8 cellular contexts compared by ENCODE assay signal in genomic region chr4:70703695-70704332, GRCh38. TPM values are rescaled to one million over a fixed set of nuclear protein-coding genes. Genes with fewer than 3 reads are reported as not detected.
A peak's percentile ranks its signal among the peaks of the same experiment; 100 is the strongest.
DNase-seq lines count a peak whose midpoint lies in the region; ATAC-seq, FAIRE-seq and TF ChIP-seq lines count a peak whose summit lies in the region.

No MANE protein-coding gene starts in this region.

- POLR2A ChIA-PET in K562 (lab: Yijun Ruan, JAX), result interaction anchor here (0.6 to 3.5 kb wide), 12 partner anchors 9 to 315 kb away, joined by 3 to 17 read pairs (median 3); partner anchors contain the start of genes GRSF1 and UTP3

- FAIRE-seq in K562 (lab: Jason Lieb, UNC), result peak; percentile 15

- CTCF ChIA-PET in K562 (lab: Yijun Ruan, JAX; ENCODE audit: low intra/inter-chr PET ratio), result interaction anchor here (0.7 to 1.2 kb wide), 2 partner anchors 9 to 103 kb away, joined by 3 to 4 read pairs; no protein-coding TSS in a partner anchor

- TF ChIP-seq RAD21 in K562 (CRISPR knock-in tag; conservative IDR thresholded peaks at IDR 0.05 in 1 of 2, IDR thresholded peaks at IDR 0.05 in 1 of 2), result no peak

- H3K27me3 Mint-ChIP-seq in stimulated activated naive CD8-positive, alpha-beta T cell treated with anti-CD3 and anti-CD28 coated beads, Interleukin-15, Interleukin-2, amounts not matched to agents 100 ng/mL and 50 ng/mL, for 24 hours, result no peaks in the 10 kb centered on the region

- peak overlapping the region; percentile 81 for H3K4me2 ChIP-seq in K562 (ENCODE audit: insufficient read depth, low read length)

- ATAC-seq in K562 (no peak), GM19023 (IDR thresholded peaks at IDR 0.05; ENCODE audit: unreplicated experiment) (no peak)

- H3K27ac Mint-ChIP-seq in stimulated activated naive CD8-positive, alpha-beta T cell treated with anti-CD3 and anti-CD28 coated beads, Interleukin-15, Interleukin-2, amounts not matched to agents 100 ng/mL and 50 ng/mL, for 24 hours, result peak overlapping the region; percentile 89

- H3K9me3 Mint-ChIP-seq in stimulated activated naive CD8-positive, alpha-beta T cell treated with anti-CD3 and anti-CD28 coated beads, Interleukin-15, Interleukin-2, amounts not matched to agents 100 ng/mL and 50 ng/mL, for 24 hours, result no peaks in the 10 kb centered on the region

- H3K4me1 ChIP-seq in K562 (replicated peaks in 1 of 2; ENCODE audit: control insufficient read depth in 2 of 2, insufficient read depth in 2 of 2, low read length in 2 of 2), result peaks cover 15% of the 10 kb centered on the region in 2 experiments; a peak in 4 of 5 replicates

- in situ Hi-C loops in ACHN (cut with HindIII; ENCODE audit: low pct_ligation_motif_present, low pct_unique_long_range_greater_than_20kb, low sequenced_read_pairs), result no loop called here
- in situ Hi-C loops in GM13977 (cut with MboI; ENCODE audit: low pct_unique_long_range_greater_than_20kb, low sequenced_read_pairs, unreplicated experiment), result no loop called here
- in situ Hi-C loops in K562 (cut with MboI), result no loop called here

- peak; percentile 54 for DNase-seq in ACHN
- DNase-seq in GM13977 (ENCODE audit: low spot score), result peak; percentile 20
- peak; percentile 32 for DNase-seq in NCI-H345 (lab: John Stamatoyannopoulos, UW)
- DNase-seq in K562 (ENCODE audit: extremely low read depth in 1 of 4, low spot score in 3 of 4), result peak in 1 of 4 experiments; percentile 31
- DNase-seq in kidney tubule cell (ENCODE audit: low spot score), result peak; percentile 79
- no peak for DNase-seq in stimulated activated CD8-positive, alpha-beta memory T cell treated with anti-CD3 and anti-CD28 coated beads, Interleukin-4, amount 100 ng/mL, for 48 hours

- intact Hi-C loops in K562 (cut with micrococcal nuclease), result loop anchor here (2.0 to 10.0 kb wide), 3 partner anchors 52 to 291 kb away; partner anchors contain the start of genes DCK and GRSF1

- H3K9me1 ChIP-seq in K562 (ENCODE audit: control insufficient read depth, insufficient read depth, low read length), result no peaks in the 10 kb centered on the region

- H3K27me3 ChIP-seq in K562 (ENCODE audit: control insufficient read depth in 2 of 2, insufficient read depth in 2 of 2, low read length in 2 of 2), result no peaks in the 10 kb centered on the region

- H3K4me3 Mint-ChIP-seq in stimulated activated naive CD8-positive, alpha-beta T cell treated with anti-CD3 and anti-CD28 coated beads, Interleukin-15, Interleukin-2, amounts not matched to agents 100 ng/mL and 50 ng/mL, for 24 hours, result peak overlapping the region; percentile 88

- H3K27ac ChIP-seq in K562 (ENCODE audit: extremely low read depth, low read depth, low read length), result peak overlapping the region; percentile 85

- H3K9me3 ChIP-seq in K562 (replicated peaks; ENCODE audit: control insufficient read depth, insufficient read depth, low read depth, low read length), result no peaks in the 10 kb centered on the region

- H3K4me1 Mint-ChIP-seq in stimulated activated naive CD8-positive, alpha-beta T cell treated with anti-CD3 and anti-CD28 coated beads, Interleukin-15, Interleukin-2, amounts not matched to agents 100 ng/mL and 50 ng/mL, for 24 hours (ENCODE audit: low read depth), result peaks cover 26% of the 10 kb centered on the region

- no peak for TF ChIP-seq POLR2A in K562 (conservative IDR thresholded peaks at IDR 0.05)

- WGBS in K562 (ENCODE audit: insufficient coverage, low coverage, missing lambda C conversion rate), result 26% methylated on average over 14 of the region's 14 CpGs

- peak overlapping the region; percentile 79 for H3K4me3 ChIP-seq in K562

- H4K20me1 ChIP-seq in K562 (replicated peaks; ENCODE audit: control insufficient read depth, insufficient read depth, low read length), result no peaks in the 10 kb centered on the region

- H2AFZ ChIP-seq in K562 (ENCODE audit: low read depth, low read length), result peak overlapping the region; percentile 98

- TF ChIP-seq CTCF in GM13977 (IDR thresholded peaks at IDR 0.05; ENCODE audit: extremely low read depth, insufficient read depth, missing control alignments) (no peak), K562 (IDR thresholded peaks at IDR 0.05 in 2 of 3, conservative IDR thresholded peaks at IDR 0.05 in 1 of 3; ENCODE audit: insufficient read depth in 2 of 3, low read depth in 1 of 3, low read length in 3 of 3) (no peak)

- no peaks in the 10 kb centered on the region for H3K36me3 Mint-ChIP-seq in stimulated activated naive CD8-positive, alpha-beta T cell treated with anti-CD3 and anti-CD28 coated beads, Interleukin-15, Interleukin-2, amounts not matched to agents 100 ng/mL and 50 ng/mL, for 24 hours (ENCODE audit: low read depth)

- TF ChIP-seq EP300 in K562 (IDR thresholded peaks at IDR 0.05; ENCODE audit: low read length), result no peak

- H3K79me2 ChIP-seq in K562 (ENCODE audit: control insufficient read depth, insufficient read depth, low read length), result peaks cover 23% of the 10 kb centered on the region

- TSS peak; percentile 93 for BruUV-seq in K562 (replicated peaks; lab: Mats Ljungman, UMichigan)

- peak overlapping the region; percentile 79 to 94; a peak in 3 of 4 replicates for H3K9ac ChIP-seq in K562 (ENCODE audit: insufficient read depth in 1 of 2, low read depth in 2 of 2, low read length in 2 of 2)

- no peaks in the 10 kb centered on the region for H3K36me3 ChIP-seq in K562 (ENCODE audit: control insufficient read depth, insufficient read depth, low read length)

RNA-seq across cellular contexts. Expression of gene UTP3, which starts 15.5 kb away (rescaled TPM):
- total RNA-seq in K562 (2011; cell fraction: chromatin; rRNA removed; ENCODE audit: low replicate concordance), result 6.4 and 21.4 TPM in 2 replicates
- total RNA-seq in K562 (2011; cell fraction: nucleolus; rRNA removed), result 6.3 and 6.5 TPM in 2 replicates
- 10.2 and 12.8 TPM in 2 replicates for total RNA-seq in K562 (2011; cell fraction: nucleoplasm; rRNA removed)
- total RNA-seq in K562 (2014; rRNA removed), result 32.2 and 34.0 TPM in 2 replicates
- total RNA-seq in K562 (2014; rRNA removed; fragmentation: Illumina TruSeq; extraction: Trizol), result 34.5 and 35.0 TPM in 2 replicates
- 30.6 and 32.4 TPM in 2 replicates for total RNA-seq in K562 (2015; rRNA removed; fragmentation: Illumina TruSeq; extraction: Trizol)
- total RNA-seq in K562 (2021), result 33.4 and 38.8 TPM in 2 replicates
- polyA plus RNA-seq in K562 (2011; rRNA removed), result 17.2 and 30.9 TPM in 2 replicates
- 12.1 and 15.7 TPM in 2 replicates for polyA plus RNA-seq in K562 (2011; cell fraction: cytosol; rRNA removed)
- polyA plus RNA-seq in K562 (2011; cell fraction: nucleus; rRNA removed), result 7.1 and 7.7 TPM in 2 replicates
- 35.7 and 50.1 TPM in 2 replicates for polyA plus RNA-seq in K562 (2012)
- 59.1 and 69.3 TPM in 2 replicates for polyA plus RNA-seq in K562 (2014; fragmentation: Illumina TruSeq; extraction: Trizol)
- 10 to 100 TPM; 11.9 to 12.4 TPM for polyA plus RNA-seq in K562 (2014; fragmentation: Nextera tagmentation; extraction: Ambion mirVana)
- polyA plus RNA-seq in K562 (2014; rRNA removed), result 54.6 and 64.8 TPM in 2 replicates
- 12.6 and 17.2 TPM in 2 replicates for polyA minus RNA-seq in K562 (2011; rRNA and poly(A)+ RNA removed)
- 6.4 and 9.3 TPM in 2 replicates for polyA minus RNA-seq in K562 (2011; cell fraction: cytosol; rRNA and poly(A)+ RNA removed)
- 4.4 and 8.4 TPM in 2 replicates for polyA minus RNA-seq in K562 (2011; cell fraction: nucleus; rRNA and poly(A)+ RNA removed)

RNA-seq across cellular contexts. Expression of gene RUFY3, which starts 17.9 kb away (rescaled TPM):
- 17.6 and 69.3 TPM in 2 replicates for total RNA-seq in K562 (2011; cell fraction: chromatin; rRNA removed; ENCODE audit: low replicate concordance)
- 10.0 and 18.6 TPM in 2 replicates for total RNA-seq in K562 (2011; cell fraction: nucleolus; rRNA removed)
- total RNA-seq in K562 (2011; cell fraction: nucleoplasm; rRNA removed), result 28.0 and 44.3 TPM in 2 replicates
- total RNA-seq in K562 (2014; rRNA removed), result 20.0 and 22.2 TPM in 2 replicates
- total RNA-seq in K562 (2014; rRNA removed; fragmentation: Illumina TruSeq; extraction: Trizol), result 28.1 and 30.8 TPM in 2 replicates
- 25.0 and 25.3 TPM in 2 replicates for total RNA-seq in K562 (2015; rRNA removed; fragmentation: Illumina TruSeq; extraction: Trizol)
- total RNA-seq in K562 (2021), result 24.0 and 31.1 TPM in 2 replicates
- polyA plus RNA-seq in K562 (2011; rRNA removed), result 18.2 and 21.5 TPM in 2 replicates
- polyA plus RNA-seq in K562 (2011; cell fraction: cytosol; rRNA removed), result 4.5 and 4.7 TPM in 2 replicates
- polyA plus RNA-seq in K562 (2011; cell fraction: nucleus; rRNA removed), result 28.3 and 29.4 TPM in 2 replicates
- polyA plus RNA-seq in K562 (2012), result 11.2 and 23.7 TPM in 2 replicates
- 16.0 and 18.6 TPM in 2 replicates for polyA plus RNA-seq in K562 (2014; fragmentation: Illumina TruSeq; extraction: Trizol)
- polyA plus RNA-seq in K562 (2014; fragmentation: Nextera tagmentation; extraction: Ambion mirVana), result 1 to 10 TPM; 4.2 to 4.5 TPM
- polyA plus RNA-seq in K562 (2014; rRNA removed), result 15.1 and 15.4 TPM in 2 replicates
- 19.9 and 21.8 TPM in 2 replicates for polyA minus RNA-seq in K562 (2011; rRNA and poly(A)+ RNA removed)
- polyA minus RNA-seq in K562 (2011; cell fraction: cytosol; rRNA and poly(A)+ RNA removed), result 9.9 and 16.1 TPM in 2 replicates
- 13.6 and 17.3 TPM in 2 replicates for polyA minus RNA-seq in K562 (2011; cell fraction: nucleus; rRNA and poly(A)+ RNA removed)

RNA-seq across cellular contexts. Expression of gene JCHAIN, which starts 37.5 kb away (rescaled TPM):
- total RNA-seq in K562 (2011; cell fraction: chromatin; rRNA removed; ENCODE audit: low replicate concordance), result not detected in 2 replicates
- total RNA-seq in K562 (2011; cell fraction: nucleolus; rRNA removed), result not detected in 2 replicates
- total RNA-seq in K562 (2011; cell fraction: nucleoplasm; rRNA removed), result not detected in 2 replicates
- total RNA-seq in K562 (2014; rRNA removed) (not detected in 2 replicates), K562 (2014; rRNA removed; fragmentation: Illumina TruSeq; extraction: Trizol) (not detected in 2 replicates), K562 (2015; rRNA removed; fragmentation: Illumina TruSeq; extraction: Trizol) (not detected in 2 replicates), K562 (2021) (0.27 and 0.33 TPM in 2 replicates)
- polyA plus RNA-seq in K562 (2011; rRNA removed) (0.08 TPM in 1 of 2 replicates, not detected in the other), K562 (2014; fragmentation: Illumina TruSeq; extraction: Trizol) (0.32 TPM in 1 of 2 replicates, not detected in the other), K562 (2014; fragmentation: Nextera tagmentation; extraction: Ambion mirVana) (under 1 TPM; 0.04 to 0.20 TPM), K562 (2014; rRNA removed) (0.68 TPM in 1 of 2 replicates, not detected in the other)
- not detected in 2 replicates for polyA plus RNA-seq in K562 (2011; cell fraction: cytosol; rRNA removed)
- polyA plus RNA-seq in K562 (2011; cell fraction: nucleus; rRNA removed), result not detected in 2 replicates
- 0.08 and 0.40 TPM in 2 replicates for polyA plus RNA-seq in K562 (2012)
- not detected in 2 replicates for polyA minus RNA-seq in K562 (2011; rRNA and poly(A)+ RNA removed)
- not detected in 2 replicates for polyA minus RNA-seq in K562 (2011; cell fraction: cytosol; rRNA and poly(A)+ RNA removed)
- not detected in 2 replicates for polyA minus RNA-seq in K562 (2011; cell fraction: nucleus; rRNA and poly(A)+ RNA removed)
